1 cellular context compared by ENCODE assay signal in the genomic region with DNA sequence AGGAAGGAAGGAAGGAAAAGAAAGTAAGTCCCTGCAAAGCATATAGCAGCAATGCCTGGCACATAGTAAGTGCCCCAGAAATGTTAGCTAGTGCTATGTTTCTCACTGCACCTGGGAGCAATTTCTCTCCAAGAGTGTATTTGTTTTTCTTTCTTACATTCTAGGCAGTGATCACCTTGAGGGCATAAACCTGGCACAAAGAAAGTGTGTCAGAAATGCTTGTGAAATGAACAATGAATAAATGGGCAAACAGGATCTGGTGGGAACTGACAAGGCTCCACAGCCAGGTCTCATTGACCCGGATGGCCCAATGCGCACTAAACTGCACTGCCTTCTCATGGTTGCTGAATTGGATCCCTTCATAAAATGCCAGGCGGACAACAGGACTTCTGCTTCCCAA.
TF ChIP-seq lines count a peak whose summit lies in the region.

No MANE protein-coding gene starts in this region.

TF ChIP-seq in H1, 55 proteins besides CTCF, POLR2A, EP300 and RAD21:
- TF ChIP-seq, protein P1, sequence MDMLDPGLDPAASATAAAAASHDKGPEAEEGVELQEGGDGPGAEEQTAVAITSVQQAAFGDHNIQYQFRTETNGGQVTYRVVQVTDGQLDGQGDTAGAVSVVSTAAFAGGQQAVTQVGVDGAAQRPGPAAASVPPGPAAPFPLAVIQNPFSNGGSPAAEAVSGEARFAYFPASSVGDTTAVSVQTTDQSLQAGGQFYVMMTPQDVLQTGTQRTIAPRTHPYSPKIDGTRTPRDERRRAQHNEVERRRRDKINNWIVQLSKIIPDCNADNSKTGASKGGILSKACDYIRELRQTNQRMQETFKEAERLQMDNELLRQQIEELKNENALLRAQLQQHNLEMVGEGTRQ (IDR thresholded peaks at IDR 0.05; ENCODE audit: low read length): no peak
- TF ChIP-seq SIX5 (IDR thresholded peaks at IDR 0.05; ENCODE audit: low read depth, low read length): no peak
